In genomic region chr7:30770936-30771858, GRCh38 we compare ENCODE assay signal across 1 cellular context.
A peak's percentile ranks its signal among the peaks of the same experiment; 100 is the strongest.
TF ChIP-seq lines count a peak whose summit lies in the region.

Gene MINDY4 (plus strand): TSS chr7:30771417. CDS start chr7:30771494, 77 bp downstream.

TF ChIP-seq in HEK293, 187 proteins besides CTCF, POLR2A, EP300 and RAD21 (continued from another document and continues in another):
- TF ChIP-seq GFI1B (tag by site-specific recombination; IDR thresholded peaks at IDR 0.05): no peak
- no peak for TF ChIP-seq ZNF624 (tag by site-specific recombination; IDR thresholded peaks at IDR 0.05)
- TF ChIP-seq GLI4 (tag by site-specific recombination; IDR thresholded peaks at IDR 0.05): no peak
- TF ChIP-seq ZNF449 (tag by site-specific recombination; IDR thresholded peaks at IDR 0.05): no peak
- TF ChIP-seq ZNF114 (tag by site-specific recombination; IDR thresholded peaks at IDR 0.05): no peak
- no peak for TF ChIP-seq ZNF223 (tag by site-specific recombination; IDR thresholded peaks at IDR 0.05)
- TF ChIP-seq ZNF747 (tag by site-specific recombination; IDR thresholded peaks at IDR 0.05): no peak
- TF ChIP-seq RBAK (tag by site-specific recombination; IDR thresholded peaks at IDR 0.05): no peak
- no peak for TF ChIP-seq ZNF19 (tag by site-specific recombination; IDR thresholded peaks at IDR 0.05; ENCODE audit: low read depth)
- TF ChIP-seq ZBTB44 (tag by site-specific recombination; IDR thresholded peaks at IDR 0.05): no peak
- no peak for TF ChIP-seq ZNF555 (tag by site-specific recombination; conservative IDR thresholded peaks at IDR 0.05)
- TF ChIP-seq ZNF670 (tag by site-specific recombination; IDR thresholded peaks at IDR 0.05; ENCODE audit: low read depth): no peak
- TF ChIP-seq OVOL3 (tag by site-specific recombination; IDR thresholded peaks at IDR 0.05): no peak
- no peak for TF ChIP-seq ZNF433 (tag by site-specific recombination; IDR thresholded peaks at IDR 0.05; ENCODE audit: low read depth)
- TF ChIP-seq ZNF354C (tag by site-specific recombination; IDR thresholded peaks at IDR 0.05; ENCODE audit: borderline replicate concordance, low read depth): no peak
- 0 out of 2 replicates have a peak, but pooled peaks have one; percentile 50 for TF ChIP-seq ZNF2 (tag by site-specific recombination; IDR thresholded peaks at IDR 0.05)
- no peak for TF ChIP-seq ZNF571 (tag by site-specific recombination; IDR thresholded peaks at IDR 0.05)
- TF ChIP-seq ZNF324 (tag by site-specific recombination; IDR thresholded peaks at IDR 0.05): no peak
- TF ChIP-seq ZNF514 (tag by site-specific recombination; IDR thresholded peaks at IDR 0.05): no peak
- TF ChIP-seq PRDM6 (tag by site-specific recombination; IDR thresholded peaks at IDR 0.05): no peak
- TF ChIP-seq KLF7 (tag by site-specific recombination; IDR thresholded peaks at IDR 0.05; ENCODE audit: borderline replicate concordance): no peak
- no peak for TF ChIP-seq ZNF791 (tag by site-specific recombination; IDR thresholded peaks at IDR 0.05)
- TF ChIP-seq ZSCAN16 (tag by site-specific recombination; IDR thresholded peaks at IDR 0.05): no peak
- TF ChIP-seq ZBTB1 (tag by site-specific recombination; IDR thresholded peaks at IDR 0.05): no peak
- no peak for TF ChIP-seq HIC1 (tag by site-specific recombination; IDR thresholded peaks at IDR 0.05)
- TF ChIP-seq PRDM4 (tag by site-specific recombination; IDR thresholded peaks at IDR 0.05): no peak
- no peak for TF ChIP-seq ZNF610 (tag by site-specific recombination; IDR thresholded peaks at IDR 0.05; ENCODE audit: borderline replicate concordance)
- no peak for TF ChIP-seq ZNF707 (tag by site-specific recombination; IDR thresholded peaks at IDR 0.05)
- no peak for TF ChIP-seq GLI2 (tag by site-specific recombination; IDR thresholded peaks at IDR 0.05; ENCODE audit: borderline replicate concordance, low read depth)
- TF ChIP-seq ZNF549 (tag by site-specific recombination; IDR thresholded peaks at IDR 0.05): no peak
- peak; percentile 32; the same call in 1 of the 2 replicates for TF ChIP-seq ZBTB11 (tag by site-specific recombination; conservative IDR thresholded peaks at IDR 0.05; ENCODE audit: low read depth)
- no peak for TF ChIP-seq ZNF280C (tag by site-specific recombination; IDR thresholded peaks at IDR 0.05)
- TF ChIP-seq ZBTB6 (tag by site-specific recombination; IDR thresholded peaks at IDR 0.05): no peak
- TF ChIP-seq BCL11A (tag by site-specific recombination; IDR thresholded peaks at IDR 0.05; ENCODE audit: low read depth): no peak
- TF ChIP-seq ZNF544 (tag by site-specific recombination; IDR thresholded peaks at IDR 0.05): no peak
- no peak for TF ChIP-seq ZNF398 (tag by site-specific recombination; IDR thresholded peaks at IDR 0.05)
- no peak for TF ChIP-seq ZNF529 (tag by site-specific recombination; IDR thresholded peaks at IDR 0.05; ENCODE audit: insufficient replicate concordance)
- no peak for TF ChIP-seq ZNF776 (tag by site-specific recombination; IDR thresholded peaks at IDR 0.05; ENCODE audit: borderline replicate concordance)
- TF ChIP-seq ZNF24 (tag by site-specific recombination; IDR thresholded peaks at IDR 0.05): no peak
- TF ChIP-seq ZFHX2 (tag by site-specific recombination; conservative IDR thresholded peaks at IDR 0.05): peak; percentile 44; the same call in 1 of the 2 replicates
